ENCODE assay signal across 1 cellular context in genomic region chr17:61799812-61800484, GRCh38.
TF ChIP-seq lines count a peak whose summit lies in the region.

No MANE protein-coding gene starts in this region.

TF ChIP-seq in GM12878, 131 proteins besides CTCF, POLR2A, EP300 and RAD21 (continued from another document):
- TF ChIP-seq, protein P1, sequence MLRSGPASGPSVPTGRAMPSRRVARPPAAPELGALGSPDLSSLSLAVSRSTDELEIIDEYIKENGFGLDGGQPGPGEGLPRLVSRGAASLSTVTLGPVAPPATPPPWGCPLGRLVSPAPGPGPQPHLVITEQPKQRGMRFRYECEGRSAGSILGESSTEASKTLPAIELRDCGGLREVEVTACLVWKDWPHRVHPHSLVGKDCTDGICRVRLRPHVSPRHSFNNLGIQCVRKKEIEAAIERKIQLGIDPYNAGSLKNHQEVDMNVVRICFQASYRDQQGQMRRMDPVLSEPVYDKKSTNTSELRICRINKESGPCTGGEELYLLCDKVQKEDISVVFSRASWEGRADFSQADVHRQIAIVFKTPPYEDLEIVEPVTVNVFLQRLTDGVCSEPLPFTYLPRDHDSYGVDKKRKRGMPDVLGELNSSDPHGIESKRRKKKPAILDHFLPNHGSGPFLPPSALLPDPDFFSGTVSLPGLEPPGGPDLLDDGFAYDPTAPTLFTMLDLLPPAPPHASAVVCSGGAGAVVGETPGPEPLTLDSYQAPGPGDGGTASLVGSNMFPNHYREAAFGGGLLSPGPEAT (IDR thresholded peaks at IDR 0.05; ENCODE audit: low read depth): 0 out of 2 replicates have a peak, but pooled peaks have one; percentile 22
- TF ChIP-seq NFYA (IDR thresholded peaks at IDR 0.05; ENCODE audit: borderline replicate concordance, low read depth, low read length) (no peak), JUNB (IDR thresholded peaks at IDR 0.05) (peak; percentile 60)
TF ChIP-seq in GM12878: peak in this region for 8.
